ENCODE assay signal across 8 cellular contexts in the genomic region with DNA sequence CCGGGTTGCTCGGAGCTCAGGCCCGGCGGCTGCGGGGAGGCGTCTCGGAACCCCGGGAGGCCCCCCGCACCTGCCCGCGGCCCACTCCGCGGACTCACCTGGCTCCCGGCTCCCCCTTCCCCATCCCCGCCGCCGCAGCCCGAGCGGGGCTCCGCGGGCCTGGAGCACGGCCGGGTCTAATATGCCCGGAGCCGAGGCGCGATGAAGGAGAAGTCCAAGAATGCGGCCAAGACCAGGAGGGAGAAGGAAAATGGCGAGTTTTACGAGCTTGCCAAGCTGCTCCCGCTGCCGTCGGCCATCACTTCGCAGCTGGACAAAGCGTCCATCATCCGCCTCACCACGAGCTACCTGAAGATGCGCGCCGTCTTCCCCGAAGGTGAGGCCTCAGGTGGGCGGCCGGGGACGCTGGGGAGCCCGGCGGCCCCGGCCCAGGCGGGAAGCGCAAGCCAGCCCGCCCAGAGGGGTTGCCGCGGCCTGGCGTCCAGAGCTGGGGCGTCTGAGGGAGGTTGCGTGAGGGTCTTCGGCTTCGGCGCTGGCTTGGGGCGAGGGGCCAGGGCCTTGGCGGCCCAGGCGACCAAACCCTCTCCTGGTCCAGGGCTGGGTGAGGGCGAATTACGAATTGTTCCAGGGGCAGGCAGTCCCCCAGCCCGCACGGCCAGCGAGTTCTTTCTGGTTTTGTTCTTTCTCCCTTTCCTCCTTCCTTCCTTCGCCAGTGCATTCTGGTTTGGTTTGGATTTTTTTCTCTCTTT. TPM values are rescaled to one million over a fixed set of nuclear protein-coding genes. Genes with fewer than 3 reads are reported as not detected.
DNase-seq lines count a peak whose midpoint lies in the region; ATAC-seq and TF ChIP-seq lines count a peak whose summit lies in the region.

No MANE protein-coding gene starts in this region.

- peaks cover 14 to 59% (median 32%) of the 10 kb centered on the region in 4 donors for H3K4me1 Mint-ChIP-seq in naive thymus-derived CD8-positive, alpha-beta T cell

- H3K27me3 ChIP-seq in H7 (ENCODE audit: control insufficient read depth, insufficient read depth, low read length) (peaks cover 100% of the 10 kb centered on the region), ascending aorta (peaks cover 68% of the 10 kb centered on the region), body of pancreas (peaks cover 0 to 84% of the 10 kb centered on the region in 2 donors)

- H3K4me3 ChIP-seq in H7 (ENCODE audit: insufficient read depth, low read depth, low read length) (peak overlapping the region; percentile 28), ascending aorta (peak overlapping the region; percentile 57 to 65), body of pancreas (no peak overlapping the region)

- H3K27ac Mint-ChIP-seq in naive thymus-derived CD8-positive, alpha-beta T cell: peak overlapping the region in 1 of 10 donors; percentile 32

- intact Hi-C loops in ascending aorta (cut with DNase I) (no loop called here), body of pancreas (cut with DNase I) (no loop called here)

- no peak for ATAC-seq in naive thymus-derived CD8-positive, alpha-beta T cell
- ATAC-seq in body of pancreas (no peak), HG03460 (IDR thresholded peaks at IDR 0.05; ENCODE audit: unreplicated experiment) (no peak), HG02870 (IDR thresholded peaks at IDR 0.05; ENCODE audit: unreplicated experiment) (no peak)

- peaks cover 0 to 8% (median 0%) of the 10 kb centered on the region in 3 donors for H3K36me3 Mint-ChIP-seq in naive thymus-derived CD8-positive, alpha-beta T cell

- H3K9me3 Mint-ChIP-seq in naive thymus-derived CD8-positive, alpha-beta T cell: no peaks in the 10 kb centered on the region

- H3K27ac ChIP-seq in ascending aorta: no peak overlapping the region
- no peak overlapping the region for H3K27ac ChIP-seq in body of pancreas

- TF ChIP-seq POLR2A in body of pancreas (IDR thresholded peaks at IDR 0.05): no peak

- DNase-seq in ACHN (peak; percentile 20), H7 (peak; percentile 77), ascending aorta (ENCODE audit: low spot score in 2 of 2) (no peak), body of pancreas (no peak), nucleus accumbens (lab: John Stamatoyannopoulos, UW) (no peak)
- DNase-seq in naive thymus-derived CD8-positive, alpha-beta T cell: no peak

- peaks cover 35 to 86% (median 67%) of the 10 kb centered on the region in 5 donors for H3K27me3 Mint-ChIP-seq in naive thymus-derived CD8-positive, alpha-beta T cell

- in situ Hi-C loops in ACHN (cut with HindIII; ENCODE audit: low pct_ligation_motif_present, low pct_unique_long_range_greater_than_20kb, low sequenced_read_pairs): no loop called here

- POLR2A ChIA-PET in naive thymus-derived CD8-positive, alpha-beta T cell (lab: Charles Lee): no interaction called here

- TF ChIP-seq CTCF in ascending aorta (IDR thresholded peaks at IDR 0.05): no peak
- no peak for TF ChIP-seq CTCF in body of pancreas (IDR thresholded peaks at IDR 0.05)

- H3K4me1 ChIP-seq in ascending aorta (peaks cover 20 to 37% of the 10 kb centered on the region in 2 donors), body of pancreas (peaks cover 51% of the 10 kb centered on the region)

- 6 to 10% methylated on average over 19 to 64 of the region's 67 CpGs for WGBS in body of pancreas, 2 donors

- H3K4me3 Mint-ChIP-seq in naive thymus-derived CD8-positive, alpha-beta T cell: peak overlapping the region; percentile 67 to 84 (median 74)

- no peaks in the 10 kb centered on the region for H3K9me3 ChIP-seq in ascending aorta
- H3K9me3 ChIP-seq in body of pancreas: no peaks in the 10 kb centered on the region

- H3K36me3 ChIP-seq in H7 (replicated peaks; ENCODE audit: control insufficient read depth, insufficient read depth, low read length) (no peaks in the 10 kb centered on the region), ascending aorta (no peaks in the 10 kb centered on the region), body of pancreas (replicated peaks in 1 of 2; ENCODE audit: insufficient read depth in 1 of 2, low read depth in 2 of 2) (no peaks in the 10 kb centered on the region)

RNA-seq across cellular contexts. Expression of gene SIM2, which starts 0.8 kb away (rescaled TPM):
- total RNA-seq in H7 (2014; rRNA removed; shearing (Covaris generic)): 0.07 and 0.11 TPM in 2 replicates
- total RNA-seq in ascending aorta (not detected), body of pancreas (under 1 TPM in 1 of 2 donors, not detected in 1; 0.26 TPM)
- total RNA-seq in naive thymus-derived CD8-positive, alpha-beta T cell: not detected
- under 1 TPM in 2 of 3 donors, not detected in 1; 0.03 to 0.04 TPM for polyA plus RNA-seq in naive thymus-derived CD8-positive, alpha-beta T cell

Comparison
In these comparisons a context has a peak if more than half of its experiments do, and no peak if none do; other contexts are left out.
1. DNase-seq: peak in ACHN (single experiment) and H7 (single experiment); none in ascending aorta (0 of 2), naive thymus-derived CD8-positive, alpha-beta T cell (0 of 10), body of pancreas (0 of 4) and nucleus accumbens (0 of 56).
2. H3K4me3 ChIP-seq: peak in H7 (single experiment) and ascending aorta (2 of 2); none in body of pancreas (0 of 2).